29 cellular contexts compared by ENCODE assay signal in the genomic region with DNA sequence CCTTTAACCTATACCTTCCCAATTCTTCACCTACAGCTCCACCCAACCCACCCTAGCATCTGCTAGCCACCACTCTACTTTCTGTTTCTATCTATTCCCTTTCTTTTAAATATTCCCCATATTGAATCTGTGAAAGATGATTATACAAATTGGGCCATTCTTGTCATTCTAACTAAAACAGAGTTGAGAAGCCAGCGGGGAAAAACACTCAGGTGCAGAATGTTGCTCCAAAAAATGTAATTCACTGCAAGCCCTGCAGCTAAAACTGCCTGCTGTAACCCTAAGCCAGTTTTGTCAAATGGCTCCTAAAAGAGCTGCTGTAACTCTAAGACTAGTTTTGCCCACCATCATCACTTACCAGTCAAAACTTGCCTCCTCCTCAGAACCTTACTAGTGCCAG.
"Had no signal": no experiment of that assay in that cellular context is flagged by ENCODE, and none has a peak within 500 bp of the region (broad histone marks: within the 10 kb centered on the region; RNA-seq: fewer than 3 reads in every experiment).

No MANE protein-coding gene starts in this region.

- H3K9me3 ChIP-seq: ovary, psoas muscle, right lobe of liver, sigmoid colon, suprapubic skin, testis, tibial artery, upper lobe of left lung, vagina had no signal

- H2AFZ ChIP-seq: parathyroid adenoma had no signal

- ATAC-seq: naive thymus-derived CD8-positive, alpha-beta T cell; natural killer cell treated with Interleukin-12 subunit alpha and Interleukin-12 subunit beta and Interleukin-15 and Interleukin-18, amount 100 ng/mL, for 72 hours; psoas muscle; right cardiac atrium; right lobe of liver; stimulated activated memory B cell treated with anti-CD40 and anti-IgM and Interleukin-4, amounts not matched to agents 10 μg/mL and 1 μg/mL and 100 μg/mL, for 72 hours; stimulated activated naive CD8-positive, alpha-beta T cell treated with anti-CD3 and anti-CD28 coated beads, Interleukin-15, amount 100 ng/mL, for 72 hours; stimulated activated naive CD8-positive, alpha-beta T cell treated with anti-CD3 and anti-CD28 coated beads, Interleukin-15, Interleukin-2, amounts not matched to agents 100 U/mL and 50 U/mL, for 24 hours had no signal

- H3K27ac ChIP-seq: ovary, parathyroid adenoma, psoas muscle, right lobe of liver, sigmoid colon, suprapubic skin, testis, tibial artery, upper lobe of left lung, vagina had no signal

- H3K9ac ChIP-seq: parathyroid adenoma had no signal

- H3K36me3 ChIP-seq: ovary, right lobe of liver, sigmoid colon, suprapubic skin, tibial artery, upper lobe of left lung, vagina had no signal

- FAIRE-seq: small intestine, urothelium cell line had no signal

- H3K4me3 ChIP-seq: ovary, psoas muscle, right lobe of liver, sigmoid colon, suprapubic skin, testis, tibial artery, upper lobe of left lung, vagina had no signal

- H3K27me3 ChIP-seq: ovary, right lobe of liver, sigmoid colon, suprapubic skin, testis, tibial artery, upper lobe of left lung, vagina had no signal

- H3K4me1 ChIP-seq: parathyroid adenoma, psoas muscle, right lobe of liver, sigmoid colon, suprapubic skin, testis, tibial artery, upper lobe of left lung, vagina had no signal

- H3K79me2 ChIP-seq: parathyroid adenoma had no signal

- DNase-seq: naive thymus-derived CD8-positive, alpha-beta T cell; nephron progenitor cell; occipital lobe; ovary; posterior cingulate gyrus; psoas muscle; right cardiac atrium; right lobe of liver; sigmoid colon; small intestine; stimulated activated CD4-positive, alpha-beta T cell treated with anti-CD3 and anti-CD28 coated beads, Interleukin-15, amount 100 ng/mL, for 24 hours; stimulated activated CD4-positive, alpha-beta T cell treated with anti-CD3 and anti-CD28 coated beads, Interleukin-2, amount 100 ng/mL, for 24 hours; stimulated activated CD4-positive, alpha-beta T cell treated with anti-CD3 and anti-CD28 coated beads, Interleukin-4, amount 100 ng/mL, for 1 hour; stimulated activated CD4-positive, alpha-beta T cell treated with anti-CD3 and anti-CD28 coated beads, Interleukin-4, amount 100 ng/mL, for 4 hours; stimulated activated CD8-positive, alpha-beta memory T cell treated with anti-CD3 and anti-CD28 coated beads, Interleukin-4, amount 100 ng/mL, for 48 hours; stimulated activated naive CD4-positive, alpha-beta T cell; stimulated activated naive CD8-positive, alpha-beta T cell treated with anti-CD3 and anti-CD28 coated beads, Interleukin-15, amount 100 ng/mL, for 72 hours; stimulated activated naive CD8-positive, alpha-beta T cell treated with anti-CD3 and anti-CD28 coated beads, Interleukin-15, Interleukin-2, amounts not matched to agents 100 U/mL and 50 U/mL, for 24 hours; substantia nigra; testis; tibial artery; trophoblast cell; upper lobe of left lung had no signal
